ENCODE assay signal across 21 cellular contexts in genomic region chr10:3747984-3748383, GRCh38. TPM values are rescaled to one million over a fixed set of nuclear protein-coding genes. Genes with fewer than 3 reads are reported as not detected.
DNase-seq lines count a peak whose midpoint lies in the region; ATAC-seq and TF ChIP-seq lines count a peak whose summit lies in the region.
"Had no signal": no experiment of that assay in that cellular context is flagged by ENCODE, and none has a peak within 500 bp of the region (broad histone marks: within the 10 kb centered on the region; RNA-seq: fewer than 3 reads in every experiment).

No MANE protein-coding gene starts in this region.

- H3K27me3 ChIP-seq in PC-3 (ENCODE audit: low read length) (no peaks in the 10 kb centered on the region), esophagus muscularis mucosa (no peaks in the 10 kb centered on the region), lower lobe of right lung (ENCODE audit: low read depth) (no peaks in the 10 kb centered on the region), testis (no peaks in the 10 kb centered on the region)
- H3K27me3 ChIP-seq: colonic mucosa, ovary had no signal

- H3K4me1 ChIP-seq in PC-3 (ENCODE audit: insufficient read depth, low read length), result no peaks in the 10 kb centered on the region
- H3K4me1 ChIP-seq in esophagus muscularis mucosa, result peaks cover 35 to 48% (median 46%) of the 10 kb centered on the region in 4 donors
- peaks cover 35% of the 10 kb centered on the region for H3K4me1 ChIP-seq in lower lobe of right lung
- peaks cover 32% of the 10 kb centered on the region for H3K4me1 ChIP-seq in testis
- H3K4me1 ChIP-seq: colonic mucosa had no signal

- no TSS peak for BruUV-seq in PC-3 (replicated peaks; lab: Mats Ljungman, UMichigan)

- peaks cover 0 to 12% (median 4%) of the 10 kb centered on the region in 3 donors for H3K27me3 Mint-ChIP-seq in immature natural killer cell (ENCODE audit: low read depth in 3 of 3)
- H3K27me3 Mint-ChIP-seq: T-helper 17 cell had no signal

- no peaks in the 10 kb centered on the region for H3K9me2 ChIP-seq in PC-3 (replicated peaks; ENCODE audit: low read length)

- no peaks in the 10 kb centered on the region for H3K9me3 Mint-ChIP-seq in immature natural killer cell

- CTCF ChIA-PET in PC-3 (lab: Charles Lee), result no interaction called here

- no peak overlapping the region for H3K4me2 ChIP-seq in PC-3 (ENCODE audit: low read length)

- H3K4me1 Mint-ChIP-seq in immature natural killer cell, result no peaks in the 10 kb centered on the region

- intact Hi-C loops in PC-3 (cut with micrococcal nuclease), result no loop called here
- intact Hi-C loops in esophagus muscularis mucosa (cut with DNase I), result loop anchor here (10.0 kb wide), 1 partner anchor 263 kb away; no protein-coding TSS in a partner anchor
- intact Hi-C loops in lower lobe of right lung (cut with DNase I), result no loop called here
- intact Hi-C loops in testis (cut with DNase I; ENCODE audit: low total_unique reads), result no loop called here

- no peaks in the 10 kb centered on the region for H3K9me3 ChIP-seq in PC-3 (ENCODE audit: low read length)
- H3K9me3 ChIP-seq in esophagus muscularis mucosa, result no peaks in the 10 kb centered on the region
- H3K9me3 ChIP-seq in lower lobe of right lung, result no peaks in the 10 kb centered on the region
- no peaks in the 10 kb centered on the region for H3K9me3 ChIP-seq in testis
- H3K9me3 ChIP-seq: colonic mucosa, ovary had no signal

- no peaks in the 10 kb centered on the region for H3K79me2 ChIP-seq in PC-3 (ENCODE audit: low read length)

- H3K4me3 Mint-ChIP-seq in immature natural killer cell, result no peak overlapping the region
- H3K4me3 Mint-ChIP-seq: T-helper 17 cell, WTC11 had no signal

- no peak overlapping the region for H3K9ac ChIP-seq in PC-3 (ENCODE audit: low read length)

- TF ChIP-seq CTCF in PC-3 (conservative IDR thresholded peaks at IDR 0.05; ENCODE audit: low read depth, low read length) (no peak), esophagus muscularis mucosa (IDR thresholded peaks at IDR 0.05) (no peak), lower lobe of right lung (IDR thresholded peaks at IDR 0.05) (no peak), testis (IDR thresholded peaks at IDR 0.05) (no peak)

- TF ChIP-seq POLR2A in esophagus muscularis mucosa (IDR thresholded peaks at IDR 0.05; ENCODE audit: low read depth) (no peak), testis (IDR thresholded peaks at IDR 0.05) (no peak)

- H3K27ac Mint-ChIP-seq in immature natural killer cell, result no peak overlapping the region
- H3K27ac Mint-ChIP-seq: T-helper 17 cell, WTC11 had no signal

- H3K27ac ChIP-seq in PC-3 (ENCODE audit: low read length) (peak overlapping the region; percentile 29), esophagus muscularis mucosa (replicated peaks in 1 of 4) (peak overlapping the region; percentile 79 to 95 (median 88)), lower lobe of right lung (peak overlapping the region; percentile 55), testis (peak overlapping the region; percentile 64 to 73)
- H3K27ac ChIP-seq: colonic mucosa, HL-60, ovary, RWPE1 had no signal

- no peaks in the 10 kb centered on the region for H4K20me1 ChIP-seq in PC-3 (ENCODE audit: low read length)

- no peaks in the 10 kb centered on the region for H3F3A ChIP-seq in PC-3 (ENCODE audit: low read length, unreplicated experiment)

- TF ChIP-seq EP300 in esophagus muscularis mucosa (IDR thresholded peaks at IDR 0.05), result no peak

- POLR2A ChIA-PET in PC-3 (lab: Charles Lee; ENCODE audit: unreplicated experiment), result interaction anchor here (0.6 kb wide), 1 partner anchor 1847 kb away, joined by 9 read pairs; no protein-coding TSS in a partner anchor

- H3K4me3 ChIP-seq in PC-3 (ENCODE audit: low read length) (no peak overlapping the region), esophagus muscularis mucosa (peak overlapping the region in 1 of 4 donors; percentile 16), lower lobe of right lung (peak overlapping the region; percentile 29), testis (no peak overlapping the region)
- H3K4me3 ChIP-seq: colonic mucosa, ovary had no signal

- H3K36me3 ChIP-seq in PC-3 (ENCODE audit: low read depth, low read length), result no peaks in the 10 kb centered on the region
- no peaks in the 10 kb centered on the region for H3K36me3 ChIP-seq in esophagus muscularis mucosa
- no peaks in the 10 kb centered on the region for H3K36me3 ChIP-seq in lower lobe of right lung
- no peaks in the 10 kb centered on the region for H3K36me3 ChIP-seq in testis (ENCODE audit: low read depth, missing control alignments)
- H3K36me3 ChIP-seq: colonic mucosa, ovary had no signal

- 68% methylated on average over 6 of the region's 6 CpGs for WGBS in esophagus muscularis mucosa
- 23 to 36% methylated on average over 6 of the region's 6 CpGs for whole genome bisulfite sequencing in testis, 2 donors

- ATAC-seq in PC-3 (peak; percentile 43; the same call in 1 of the 2 replicates), lower lobe of right lung (peak in 1 of 2 donors; percentile 53)
- ATAC-seq: T-helper 17 cell, WTC11 had no signal

- DNase-seq in PC-3 (peak; percentile 7), esophagus muscularis mucosa (ENCODE audit: extremely low spot score) (peak; percentile 90), lower lobe of right lung (no peak), testis (no peak), immature natural killer cell (no peak), NCI-H446 treated with DMSO at 0.1 percent for 48 hours (lab: John Stamatoyannopoulos, UW) (no peak), OCI-M2 (lab: John Stamatoyannopoulos, UW; ENCODE audit: unreplicated experiment) (no peak), SIG-M5 (lab: John Stamatoyannopoulos, UW) (no peak)
- DNase-seq: activated gamma-delta T cell treated with Interleukin-2 at 50 U/mL for 16 hours, Calu3, colonic mucosa, erythroblast, GDM1, hippocampal formation, NCI-H1048, NCI-H526 treated with DMSO at 0.1 percent for 48 hours, T-helper 17 cell had no signal

- no peak overlapping the region for H2AFZ ChIP-seq in PC-3 (ENCODE audit: low read length)

- H3K36me3 Mint-ChIP-seq in immature natural killer cell, result no peaks in the 10 kb centered on the region

RNA-seq across cellular contexts. Expression of gene KLF6, which starts 37.0 kb away (rescaled TPM):
- total RNA-seq in PC-3 (2014; rRNA removed) (94.5 and 112 TPM in 2 replicates), esophagus muscularis mucosa (100 to 1,000 TPM; 114 to 145 (median 123) TPM), lower lobe of right lung (242 TPM), testis (10 to 100 TPM; 30.8 to 35.7 TPM)
- polyA plus RNA-seq in testis (ENCODE audit: insufficient read depth, low read depth, low replicate concordance) (41.5 TPM), immature natural killer cell (100 to 1,000 TPM; 343 to 423 (median 353) TPM)

Comparison
In these comparisons a context has a peak if more than half of its experiments do, and no peak if none do; other contexts are left out.
1. DNase-seq: peak in PC-3 (single experiment) and esophagus muscularis mucosa (single experiment); none in lower lobe of right lung (single experiment), testis (single experiment), immature natural killer cell (0 of 3), NCI-H446 treated with DMSO at 0.1 percent for 48 hours (single experiment), OCI-M2 (single experiment) and SIG-M5 (single experiment).
2. H3K27ac ChIP-seq: peak in every context shown above with its lines; median percentile 88 in esophagus muscularis mucosa; 68 in testis; 55 in lower lobe of right lung; 29 in PC-3.